Comparison of ENCODE assay signal across 14 cellular contexts in genomic region chr17:82035488-82035887, GRCh38. TPM values are rescaled to one million over a fixed set of nuclear protein-coding genes. Genes with fewer than 3 reads are reported as not detected.
A peak's percentile ranks its signal among the peaks of the same experiment; 100 is the strongest.
DNase-seq lines count a peak whose midpoint lies in the region; ATAC-seq and TF ChIP-seq lines count a peak whose summit lies in the region.
"Had no signal": no experiment of that assay in that cellular context is flagged by ENCODE, and none has a peak within 500 bp of the region (broad histone marks: within the 10 kb centered on the region; RNA-seq: fewer than 3 reads in every experiment).

No MANE protein-coding gene starts in this region.

- intact Hi-C loops in CD4-positive, alpha-beta memory T cell (cut with micrococcal nuclease) = loop anchor here (5.0 to 10.0 kb wide), 3 partner anchors 73 to 379 kb away; partner anchors contain the start of genes HEXD, NOTUM and OGFOD3
- intact Hi-C loops in activated B cell treated with CpG ODN at 0.5 μM for 24 hours (cut with micrococcal nuclease) = loop anchor here (5.0 to 10.0 kb wide), 3 partner anchors 58 to 259 kb away; partner anchors contain the start of genes ASPSCR1 and SLC16A3

- peaks cover 13 to 36% (median 19%) of the 10 kb centered on the region in 4 donors for H3K4me1 Mint-ChIP-seq in CD4-positive, alpha-beta memory T cell
- peaks cover 28% of the 10 kb centered on the region for H3K4me1 Mint-ChIP-seq in activated B cell treated with CpG ODN at 0.5 μM for 24 hours
- H3K4me1 Mint-ChIP-seq in mesothelial cell of epicardium = peaks cover 23% of the 10 kb centered on the region

- no peaks in the 10 kb centered on the region for H4K20me1 ChIP-seq in hepatocyte (ENCODE audit: insufficient read depth, poor library complexity, severe bottlenecking)

- no peak overlapping the region for H3K4me3 ChIP-seq in CD4-positive, alpha-beta memory T cell (ENCODE audit: low read length in 2 of 2)
- no peak overlapping the region for H3K4me3 ChIP-seq in MG63
- no peak overlapping the region for H3K4me3 ChIP-seq in hepatocyte
- H3K4me3 ChIP-seq: SJSA1 had no signal

- H3K36me3 Mint-ChIP-seq in CD4-positive, alpha-beta memory T cell = peaks cover 0 to 6% of the 10 kb centered on the region in 2 donors
- H3K36me3 Mint-ChIP-seq in activated B cell treated with CpG ODN at 0.5 μM for 24 hours (ENCODE audit: low read depth) (peaks cover 7% of the 10 kb centered on the region), mesothelial cell of epicardium (peaks cover 5% of the 10 kb centered on the region)

- POLR2A ChIA-PET in CD4-positive, alpha-beta memory T cell (lab: Charles Lee; ENCODE audit: partially characterized antibody) = interaction anchor here (1.7 to 1.8 kb wide), 2 partner anchors 15 to 25 kb away, joined by 5 to 6 read pairs; no protein-coding TSS in a partner anchor
- POLR2A ChIA-PET in activated B cell treated with CpG ODN at 0.5 μM for 24 hours (lab: Charles Lee) = interaction anchor here (1.1 to 1.7 kb wide), 3 partner anchors 11 to 75 kb away, joined by 3 to 5 read pairs (median 3); partner anchors contain the start of genes CENPX, LRRC45 and NOTUM

- H3K27me3 ChIP-seq in CD4-positive, alpha-beta memory T cell (ENCODE audit: insufficient read depth, low read length) = no peaks in the 10 kb centered on the region
- H3K27me3 ChIP-seq in MG63 = no peaks in the 10 kb centered on the region
- no peaks in the 10 kb centered on the region for H3K27me3 ChIP-seq in hepatocyte
- H3K27me3 ChIP-seq: BE2C, SJSA1 had no signal

- H3K36me3 ChIP-seq in CD4-positive, alpha-beta memory T cell (ENCODE audit: insufficient read depth, low read length) = no peaks in the 10 kb centered on the region
- peaks cover 10% of the 10 kb centered on the region for H3K36me3 ChIP-seq in MG63
- no peaks in the 10 kb centered on the region for H3K36me3 ChIP-seq in hepatocyte (replicated peaks; ENCODE audit: insufficient read depth, low read depth)

- H3K4me2 ChIP-seq in hepatocyte = no peak overlapping the region

- 95% methylated on average over 8 of the region's 8 CpGs for WGBS in hepatocyte (ENCODE audit: low lambda C conversion rate, missing lambda C conversion rate)

- peaks cover 11% of the 10 kb centered on the region for H3K79me2 ChIP-seq in hepatocyte

- H3K27ac Mint-ChIP-seq in CD4-positive, alpha-beta memory T cell = peak overlapping the region in 6 of 7 donors; percentile 29 to 90 (median 62)
- H3K27ac Mint-ChIP-seq in activated B cell treated with CpG ODN at 0.5 μM for 24 hours = no peak overlapping the region
- H3K27ac Mint-ChIP-seq in mesothelial cell of epicardium = no peak overlapping the region

- no peaks in the 10 kb centered on the region for H3K27me3 Mint-ChIP-seq in CD4-positive, alpha-beta memory T cell
- H3K27me3 Mint-ChIP-seq in activated B cell treated with CpG ODN at 0.5 μM for 24 hours = no peaks in the 10 kb centered on the region
- no peaks in the 10 kb centered on the region for H3K27me3 Mint-ChIP-seq in mesothelial cell of epicardium (ENCODE audit: low read depth)

- H3K4me3 Mint-ChIP-seq in CD4-positive, alpha-beta memory T cell = peak overlapping the region; percentile 48 to 80 (median 68)
- H3K4me3 Mint-ChIP-seq in activated B cell treated with CpG ODN at 0.5 μM for 24 hours = peak overlapping the region; percentile 52
- peak overlapping the region; percentile 49 for H3K4me3 Mint-ChIP-seq in mesothelial cell of epicardium

- TF ChIP-seq CTCF in 22Rv1 (IDR thresholded peaks at IDR 0.05) (no peak), activated B cell treated with CpG ODN at 0.5 μM for 24 hours (IDR thresholded peaks at IDR 0.05) (no peak), mesothelial cell of epicardium (IDR thresholded peaks at IDR 0.05; ENCODE audit: unreplicated experiment) (no peak), hepatocyte (IDR thresholded peaks at IDR 0.05; ENCODE audit: poor library complexity) (no peak)

- ATAC-seq in activated B cell treated with CpG ODN at 0.5 μM for 24 hours (ENCODE audit: low read depth) = no peak

- no peaks in the 10 kb centered on the region for H3K9me2 ChIP-seq in hepatocyte (replicated peaks; ENCODE audit: insufficient read depth)

- H3K4me1 ChIP-seq in CD4-positive, alpha-beta memory T cell (ENCODE audit: insufficient read depth, low read length) = peaks cover 23% of the 10 kb centered on the region
- peaks cover 15% of the 10 kb centered on the region for H3K4me1 ChIP-seq in hepatocyte (ENCODE audit: insufficient read depth)
- H3K4me1 ChIP-seq: BE2C had no signal

- DNase-seq in CD4-positive, alpha-beta memory T cell = no peak
- no peak for DNase-seq in activated B cell treated with CpG ODN at 0.5 μM for 24 hours
- no peak for DNase-seq in mesothelial cell of epicardium (ENCODE audit: low spot score in 2 of 2, unreplicated experiment in 2 of 2)
- DNase-seq in MG63 = no peak
- DNase-seq in stimulated activated CD4-positive, alpha-beta T cell treated with anti-CD3 and anti-CD28 coated beads, Interleukin-2, amount 100 ng/mL, for 24 hours = no peak
- no peak for DNase-seq in NCI-H1694 treated with DMSO at 0.1 percent for 48 hours (lab: John Stamatoyannopoulos, UW)
- DNase-seq in hepatocyte (ENCODE audit: low spot score) = no peak
- DNase-seq: BE2C; islet precursor cell; posterior cingulate gyrus; stimulated activated CD4-positive, alpha-beta T cell treated with anti-CD3 and anti-CD28 coated beads, Interleukin-15, amount 100 ng/mL, for 24 hours had no signal

- no peaks in the 10 kb centered on the region for H3K9me3 Mint-ChIP-seq in CD4-positive, alpha-beta memory T cell
- H3K9me3 Mint-ChIP-seq in activated B cell treated with CpG ODN at 0.5 μM for 24 hours = no peaks in the 10 kb centered on the region
- no peaks in the 10 kb centered on the region for H3K9me3 Mint-ChIP-seq in mesothelial cell of epicardium

- CTCF ChIA-PET in CD4-positive, alpha-beta memory T cell (lab: Charles Lee; ENCODE audit: partially characterized antibody) = interaction anchor here (0.8 to 1.4 kb wide), 3 partner anchors 8 to 71 kb away, joined by 3 to 4 read pairs (median 3); partner anchors contain the start of genes CENPX and LRRC45
- CTCF ChIA-PET in activated B cell treated with CpG ODN at 0.5 μM for 24 hours (lab: Charles Lee) = interaction anchor here (1.2 to 1.7 kb wide), 2 partner anchors 14 to 76 kb away, joined by 3 to 8 read pairs; no protein-coding TSS in a partner anchor

- H3K9me3 ChIP-seq in CD4-positive, alpha-beta memory T cell (ENCODE audit: control insufficient read depth in 1 of 2, low read length in 2 of 2) = no peaks in the 10 kb centered on the region
- H3K9me3 ChIP-seq in MG63 (no peaks in the 10 kb centered on the region), hepatocyte (ENCODE audit: low read depth) (no peaks in the 10 kb centered on the region)
- H3K9me3 ChIP-seq: BE2C, SJSA1, tibial nerve had no signal

- no peak overlapping the region for H2AFZ ChIP-seq in hepatocyte

- H3K27ac ChIP-seq in 22Rv1 = peak overlapping the region; percentile 97
- no peak overlapping the region for H3K27ac ChIP-seq in CD4-positive, alpha-beta memory T cell (ENCODE audit: low read depth, low read length)
- H3K27ac ChIP-seq in hepatocyte = no peak overlapping the region
- H3K27ac ChIP-seq: SJSA1 had no signal

RNA-seq across cellular contexts. Expression of gene DCXR, which starts 2.0 kb away (rescaled TPM):
- total RNA-seq in CD4-positive, alpha-beta memory T cell = 10 to 100 TPM; 65.9 to 68.2 TPM
- 100 to 1,000 TPM; 118 to 164 TPM for polyA plus RNA-seq in CD4-positive, alpha-beta memory T cell
- total RNA-seq in activated B cell treated with CpG ODN at 0.5 μM for 24 hours (84.3 and 85.2 TPM in 2 replicates), mesothelial cell of epicardium (73.5 to 80.2 TPM (median 77.6 TPM) in 3 replicates), hepatocyte (118 and 125 TPM in 2 replicates)
- total RNA-seq in MG63 (2014; rRNA removed; shearing (Covaris generic); ENCODE audit: low replicate concordance) = 44.0 and 73.1 TPM in 2 replicates
- polyA plus RNA-seq in hepatocyte = 185 and 207 TPM in 2 replicates

RNA-seq across cellular contexts. Expression of gene RAC3, which starts 4.0 kb away (rescaled TPM):
- total RNA-seq in CD4-positive, alpha-beta memory T cell = 1 to 10 TPM in 1 of 2 experiments, under 1 TPM in 1; 0.86 to 2.3 TPM
- polyA plus RNA-seq in CD4-positive, alpha-beta memory T cell = under 1 TPM in 1 of 2 donors, not detected in 1; 0.44 TPM
- total RNA-seq in activated B cell treated with CpG ODN at 0.5 μM for 24 hours = 0.49 TPM in 1 of 2 replicates, not detected in the other
- 32.6 to 34.6 TPM (median 33.6 TPM) in 3 replicates for total RNA-seq in mesothelial cell of epicardium
- total RNA-seq in MG63 (2014; rRNA removed; shearing (Covaris generic); ENCODE audit: low replicate concordance) = 18.2 and 18.4 TPM in 2 replicates
- total RNA-seq in hepatocyte = 11.8 and 13.7 TPM in 2 replicates
- 5.2 and 5.5 TPM in 2 replicates for polyA plus RNA-seq in hepatocyte

RNA-seq across cellular contexts. Expression of gene LRRC45, which starts 12.4 kb away (rescaled TPM):
- 10 to 100 TPM; 18.0 to 18.7 TPM for total RNA-seq in CD4-positive, alpha-beta memory T cell
- polyA plus RNA-seq in CD4-positive, alpha-beta memory T cell = 1 to 10 TPM; 5.7 to 8.2 TPM
- total RNA-seq in activated B cell treated with CpG ODN at 0.5 μM for 24 hours (10.6 and 10.8 TPM in 2 replicates), mesothelial cell of epicardium (16.9 to 18.5 TPM (median 17.9 TPM) in 3 replicates), hepatocyte (12.8 and 15.5 TPM in 2 replicates)
- total RNA-seq in MG63 (2014; rRNA removed; shearing (Covaris generic); ENCODE audit: low replicate concordance) = 31.7 and 33.0 TPM in 2 replicates
- polyA plus RNA-seq in hepatocyte = 14.7 and 17.2 TPM in 2 replicates

RNA-seq across cellular contexts. Expression of gene CENPX, which starts 12.8 kb away (rescaled TPM):
- total RNA-seq in CD4-positive, alpha-beta memory T cell = 10 to 100 TPM; 33.4 to 35.4 TPM
- 10 to 100 TPM; 37.9 to 70.8 TPM for polyA plus RNA-seq in CD4-positive, alpha-beta memory T cell
- total RNA-seq in activated B cell treated with CpG ODN at 0.5 μM for 24 hours (37.4 and 41.7 TPM in 2 replicates), mesothelial cell of epicardium (40.0 to 45.5 TPM (median 40.6 TPM) in 3 replicates), hepatocyte (58.2 and 64.5 TPM in 2 replicates)
- total RNA-seq in MG63 (2014; rRNA removed; shearing (Covaris generic); ENCODE audit: low replicate concordance) = 106 and 181 TPM in 2 replicates
- 83.2 and 84.3 TPM in 2 replicates for polyA plus RNA-seq in hepatocyte

RNA-seq across cellular contexts. Expression of gene RFNG, which starts 16.1 kb away (rescaled TPM):
- total RNA-seq in CD4-positive, alpha-beta memory T cell = 10 to 100 TPM; 37.6 to 44.0 TPM
- 1 to 10 TPM; 6.2 to 8.2 TPM for polyA plus RNA-seq in CD4-positive, alpha-beta memory T cell
- total RNA-seq in activated B cell treated with CpG ODN at 0.5 μM for 24 hours = 17.7 and 18.7 TPM in 2 replicates
- total RNA-seq in mesothelial cell of epicardium = 53.8 to 57.3 TPM (median 55.6 TPM) in 3 replicates
- 41.2 and 41.6 TPM in 2 replicates for total RNA-seq in MG63 (2014; rRNA removed; shearing (Covaris generic); ENCODE audit: low replicate concordance)
- 39.6 and 43.2 TPM in 2 replicates for total RNA-seq in hepatocyte
- polyA plus RNA-seq in hepatocyte = 109 and 118 TPM in 2 replicates

Comparison
In these comparisons a context has a peak if more than half of its experiments do, and no peak if none do; other contexts are left out.
1. H3K27ac Mint-ChIP-seq: peak in CD4-positive, alpha-beta memory T cell (6 of 7); none in activated B cell treated with CpG ODN at 0.5 μM for 24 hours (single experiment) and mesothelial cell of epicardium (single experiment).
2. Peak in every context shown above with its lines, with median percentiles within 50 percentile points of each other: H3K4me3 Mint-ChIP-seq.